ENCODE assay signal across 8 cellular contexts in the genomic region with DNA sequence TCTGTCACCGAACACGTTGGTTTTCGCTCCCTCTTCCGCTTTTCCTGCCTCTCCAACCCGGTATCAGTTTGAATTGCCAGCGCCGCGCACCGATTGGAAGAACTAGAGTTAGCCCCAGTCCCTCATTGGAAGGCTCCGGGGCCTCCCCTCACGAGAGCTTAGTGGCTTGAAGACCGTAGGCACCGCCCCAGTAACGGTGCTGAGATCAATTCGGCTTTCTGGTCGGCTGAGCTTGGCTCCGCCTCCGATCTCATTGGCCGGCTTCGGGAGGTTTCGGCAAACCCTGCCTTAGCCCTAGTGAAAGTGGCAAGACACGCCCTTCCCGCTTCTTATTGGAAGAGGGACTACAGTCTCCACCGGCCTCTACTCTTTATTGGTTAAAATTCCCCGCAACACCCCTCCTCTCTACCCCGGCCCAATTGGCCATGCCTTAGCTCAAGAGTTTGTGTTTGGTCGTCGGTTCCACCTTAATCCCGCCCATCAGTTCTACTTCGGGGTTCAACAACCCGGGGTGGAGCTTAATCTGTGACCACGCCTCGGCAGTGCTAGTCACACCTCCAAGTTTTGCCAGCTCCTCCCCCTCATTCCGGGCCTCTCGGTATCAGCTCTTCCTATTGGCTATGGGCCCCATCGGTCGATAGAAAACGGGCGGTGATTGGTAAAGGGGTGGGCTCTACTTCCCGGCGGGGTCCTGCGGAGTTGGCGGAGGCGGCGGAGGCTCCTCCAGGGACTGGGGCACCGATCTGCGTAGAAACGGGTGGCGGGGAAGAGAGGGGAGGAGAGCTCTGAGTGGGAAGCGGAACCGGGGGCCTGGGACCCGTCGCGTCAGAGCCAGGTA. TPM values are rescaled to one million over a fixed set of nuclear protein-coding genes. Genes with fewer than 3 reads are reported as not detected.
DNase-seq lines count a peak whose midpoint lies in the region; FAIRE-seq and TF ChIP-seq lines count a peak whose summit lies in the region.
"Not testable (repeated sequence)": the region's sequence is repeated elsewhere in the genome, so short reads cannot be mapped to it uniquely, and the experiment has no call there.

A gene (minus strand): TSS at position 51 of the 838 bp plus-strand sequence. CDS start 851 bp downstream, outside the sequence.
A gene (plus strand): TSS at position 686 of the 838 bp plus-strand sequence. CDS start 2,472 bp downstream, outside the sequence.

- not testable (repeated sequence) for H3K9ac ChIP-seq in subcutaneous abdominal adipose tissue (ENCODE audit: low read length in 5 of 5)

- not testable (repeated sequence) for H3K9me3 ChIP-seq in neutrophil; subcutaneous abdominal adipose tissue (ENCODE audit: control insufficient read depth in 5 of 5, low read length in 5 of 5)

- H3K36me3 Mint-ChIP-seq in HFFc6 (ENCODE audit: low read depth): not testable (repeated sequence)

- not testable (repeated sequence) for H3K27me3 Mint-ChIP-seq in HFFc6 (ENCODE audit: insufficient read depth)

- H3K27me3 ChIP-seq in neutrophil; subcutaneous abdominal adipose tissue (ENCODE audit: control insufficient read depth in 5 of 5, insufficient read depth in 4 of 5, low read length in 5 of 5): not testable (repeated sequence)

- DNase-seq in HFFc6: peak; percentile 100
- peak; percentile 97 for DNase-seq in NB4 (ENCODE audit: low read depth)
- peak; percentile 100 for DNase-seq in SK-MEL-5 (ENCODE audit: low read depth, low spot score)
- peak; percentile 87 for DNase-seq in activated gamma-delta T cell treated with Interleukin-2 at 50 U/mL for 16 hours
- DNase-seq in foreskin melanocyte: peak; percentile 99

- peak within 1 kb of the TSS; percentile 90 for H3K4me3 Mint-ChIP-seq in HFFc6

- H3K36me3 ChIP-seq in neutrophil; subcutaneous abdominal adipose tissue (ENCODE audit: control insufficient read depth in 5 of 5, insufficient read depth in 5 of 5, low read length in 5 of 5): not testable (repeated sequence)

- FAIRE-seq in G401.6 (lab: Jason Lieb, UNC): peak; percentile 92

- in situ Hi-C loops in SK-MEL-5 (cut with HindIII; ENCODE audit: low pct_unique_long_range_greater_than_20kb, low sequenced_read_pairs): not testable (repeated sequence)

- TF ChIP-seq CTCF in HFFc6 (IDR thresholded peaks at IDR 0.05); NB4 (IDR thresholded peaks at IDR 0.05; ENCODE audit: low read depth, low read length); neutrophil (IDR thresholded peaks at IDR 0.05): not testable (repeated sequence)

- not testable (repeated sequence) for H3K4me1 Mint-ChIP-seq in HFFc6 (ENCODE audit: low read depth)

- H3K4me3 ChIP-seq in NB4 (ENCODE audit: low read depth, low read length): peak within 1 kb of the TSS; percentile 64
- peak within 1 kb of the TSS; percentile 52 to 65 for H3K4me3 ChIP-seq in neutrophil (ENCODE audit: low read depth in 1 of 2, low read length in 1 of 2)
- peak within 1 kb of the TSS in 3 of 5 donors; percentile 11 to 52 (median 18) for H3K4me3 ChIP-seq in subcutaneous abdominal adipose tissue (ENCODE audit: low read depth in 1 of 5, low read length in 5 of 5)

- H3K27ac ChIP-seq in neutrophil: peak within 1 kb of the TSS; percentile 72
- not testable (repeated sequence) for H3K27ac ChIP-seq in subcutaneous abdominal adipose tissue (ENCODE audit: low read depth, low read length)

- peak within 1 kb of the TSS; percentile 81 for H3K27ac Mint-ChIP-seq in HFFc6

- H3K4me1 ChIP-seq in neutrophil (ENCODE audit: control insufficient read depth in 1 of 2, insufficient read depth in 1 of 2, low read depth in 1 of 2, low read length in 1 of 2); subcutaneous abdominal adipose tissue (ENCODE audit: control insufficient read depth in 5 of 5, insufficient read depth in 5 of 5, low read length in 5 of 5): not testable (repeated sequence)

- H3K9me3 Mint-ChIP-seq in HFFc6: not testable (repeated sequence)

- TF ChIP-seq POLR2A in NB4 (IDR thresholded peaks at IDR 0.05; ENCODE audit: extremely low read depth, insufficient read length): not testable (repeated sequence)

RNA-seq across cellular contexts. Expression of the first gene that starts in this region (rescaled TPM):
- 1 to 10 TPM; 2.2 to 6.2 (median 5.0) TPM for total RNA-seq in HFFc6 (2021; fragmentation: NEBNext Ultra II Directional; extraction: Animal tissue kit (Norgen Biotek cat#: 25700))
- 7.9 and 9.5 TPM in 2 replicates for total RNA-seq in SK-MEL-5 (2014; rRNA removed; shearing (Covaris generic))
- polyA plus RNA-seq in SK-MEL-5 (2015; cell fraction: cytosol; rRNA removed): 12.7 and 14.3 TPM in 2 replicates
- polyA plus RNA-seq in SK-MEL-5 (2015; cell fraction: nucleus; rRNA removed): 13.6 and 31.2 TPM in 2 replicates

RNA-seq across cellular contexts. Expression of the second gene that starts in this region (rescaled TPM):
- 10 to 100 TPM; 13.8 to 34.6 (median 23.0) TPM for total RNA-seq in HFFc6 (2021; fragmentation: NEBNext Ultra II Directional; extraction: Animal tissue kit (Norgen Biotek cat#: 25700))
- total RNA-seq in SK-MEL-5 (2014; rRNA removed; shearing (Covaris generic)): 35.2 and 37.3 TPM in 2 replicates
- polyA plus RNA-seq in SK-MEL-5 (2015; cell fraction: cytosol; rRNA removed): 34.7 and 35.3 TPM in 2 replicates
- 37.1 and 47.1 TPM in 2 replicates for polyA plus RNA-seq in SK-MEL-5 (2015; cell fraction: nucleus; rRNA removed)
